ENCODE assay signal across 2 cellular contexts in genomic region chr1:61453111-61453961, GRCh38.
TF ChIP-seq lines count a peak whose summit lies in the region.

No MANE protein-coding gene starts in this region.

TF ChIP-seq in HEK293, 187 proteins besides CTCF, POLR2A, EP300 and RAD21 (continued from another document and continues in another):
- TF ChIP-seq ZSCAN4 (tag by site-specific recombination; IDR thresholded peaks at IDR 0.05), result 0 out of 2 replicates have a peak, but pooled peaks have one; percentile 32
- TF ChIP-seq ZNF23 (tag by site-specific recombination; IDR thresholded peaks at IDR 0.05; ENCODE audit: borderline replicate concordance), result no peak
- peak; percentile 38; the same call in 1 of the 2 replicates for TF ChIP-seq ZNF561 (tag by site-specific recombination; IDR thresholded peaks at IDR 0.05; ENCODE audit: borderline replicate concordance)
- TF ChIP-seq ZNF843 (tag by site-specific recombination; IDR thresholded peaks at IDR 0.05), result peak; percentile 60; the same call in 1 of the 2 replicates
- TF ChIP-seq ZNF26 (tag by site-specific recombination; IDR thresholded peaks at IDR 0.05), result no peak
- peak; percentile 20; the same call in 1 of the 2 replicates for TF ChIP-seq ZNF558 (tag by site-specific recombination; IDR thresholded peaks at IDR 0.05)
- TF ChIP-seq ELK4 (IDR thresholded peaks at IDR 0.05; ENCODE audit: borderline replicate concordance, low read depth, low read length), result no peak
- TF ChIP-seq ZNF175 (tag by site-specific recombination; IDR thresholded peaks at IDR 0.05), result no peak
- TF ChIP-seq WT1 (tag by site-specific recombination; IDR thresholded peaks at IDR 0.05), result peak; percentile 45; the same call in 1 of the 2 replicates
- peak; percentile 78 for TF ChIP-seq PRDM10 (tag by site-specific recombination; IDR thresholded peaks at IDR 0.05)
- TF ChIP-seq ZNF549 (tag by site-specific recombination; IDR thresholded peaks at IDR 0.05), result no peak
- 0 out of 2 replicates have a peak, but pooled peaks have one; percentile 9 for TF ChIP-seq SP3 (tag by site-specific recombination; IDR thresholded peaks at IDR 0.05)
- TF ChIP-seq KLF9 (tag by site-specific recombination; IDR thresholded peaks at IDR 0.05; ENCODE audit: low read depth), result no peak
- TF ChIP-seq GLIS1 (tag by site-specific recombination; IDR thresholded peaks at IDR 0.05), result peak; percentile 30
- TF ChIP-seq REST (tag by site-specific recombination; IDR thresholded peaks at IDR 0.05), result no peak

TF ChIP-seq in SK-N-SH, 30 proteins besides CTCF, POLR2A, EP300 and RAD21 (continued from another document):
- TF ChIP-seq EZH2phosphoT487 (IDR thresholded peaks at IDR 0.05; ENCODE audit: borderline replicate concordance, low read depth) (no peak), FOXM1 (IDR thresholded peaks at IDR 0.05; ENCODE audit: low read depth) (no peak), JUND (IDR thresholded peaks at IDR 0.05) (no peak), RCOR1 (IDR thresholded peaks at IDR 0.05; ENCODE audit: low read length) (peak; percentile 21; the same call in 1 of the 2 replicates), MXI1 (IDR thresholded peaks at IDR 0.05; ENCODE audit: low read depth, low read length) (peak; percentile 80), RXRA (IDR thresholded peaks at IDR 0.05; ENCODE audit: borderline replicate concordance, low read depth) (no peak), MEF2A (IDR thresholded peaks at IDR 0.05; ENCODE audit: borderline replicate concordance, low read depth) (no peak), TAF1 (IDR thresholded peaks at IDR 0.05; ENCODE audit: borderline replicate concordance, low read depth, low read length) (no peak), REST (IDR thresholded peaks at IDR 0.05; ENCODE audit: low read depth, low read length) (no peak), YY1 (IDR thresholded peaks at IDR 0.05; ENCODE audit: low read depth) (no peak), NRF1 (IDR thresholded peaks at IDR 0.05; ENCODE audit: low read depth, low read length) (peak; percentile 11; the same call in 1 of the 2 replicates), GABPA (IDR thresholded peaks at IDR 0.05; ENCODE audit: low read depth) (no peak), ZBTB33 (IDR thresholded peaks at IDR 0.05; ENCODE audit: borderline replicate concordance, low read depth) (no peak), USF2 (IDR thresholded peaks at IDR 0.05; ENCODE audit: borderline replicate concordance, low read depth, low read length) (no peak), GATA2 (CRISPR knock-in tag; IDR thresholded peaks at IDR 0.05) (no peak), RFX5 (IDR thresholded peaks at IDR 0.05; ENCODE audit: low read length) (0 out of 2 replicates have a peak, but pooled peaks have one; percentile 18), ELF1 (IDR thresholded peaks at IDR 0.05) (no peak), FOXJ3 (CRISPR knock-in tag; IDR thresholded peaks at IDR 0.05) (no peak), TEAD4 (IDR thresholded peaks at IDR 0.05; ENCODE audit: borderline replicate concordance, insufficient read depth) (no peak), POLR2AphosphoS5 (IDR thresholded peaks at IDR 0.05; ENCODE audit: low read depth, low read length) (no peak), NFIC (IDR thresholded peaks at IDR 0.05; ENCODE audit: borderline replicate concordance) (no peak), SMC3 (IDR thresholded peaks at IDR 0.05; ENCODE audit: low read depth, low read length) (peak; percentile 76)
TF ChIP-seq in SK-N-SH: peak in this region for 5.
